1 cellular context compared by ENCODE assay signal in genomic region chr2:8303322-8303832, GRCh38.
A peak's percentile ranks its signal among the peaks of the same experiment; 100 is the strongest.
TF ChIP-seq lines count a peak whose summit lies in the region.

No MANE protein-coding gene starts in this region.

TF ChIP-seq in GM12878, 131 proteins besides CTCF, POLR2A, EP300 and RAD21 (continued from another document and continues in another):
- peak; percentile 91; the same call in 1 of the 2 replicates for TF ChIP-seq ZBED1 (IDR thresholded peaks at IDR 0.05; ENCODE audit: borderline replicate concordance)
- no peak for TF ChIP-seq EZH2 (IDR thresholded peaks at IDR 0.05; ENCODE audit: borderline replicate concordance, control insufficient read depth, low read depth, low read length)
- peak; percentile 99 for TF ChIP-seq EED (IDR thresholded peaks at IDR 0.05; ENCODE audit: low read depth)
- TF ChIP-seq GABPA (IDR thresholded peaks at IDR 0.05; ENCODE audit: low read depth): peak; percentile 67; the same call in 1 of the 2 replicates
- TF ChIP-seq RFX5 (IDR thresholded peaks at IDR 0.05; ENCODE audit: low read depth, low read length): no peak
- TF ChIP-seq ZNF687 (IDR thresholded peaks at IDR 0.05): peak; percentile 99
- peak in 1 of 2 experiments; percentile 37; a peak in 1 of 3 replicates for TF ChIP-seq EGR1 (IDR thresholded peaks at IDR 0.05; ENCODE audit: borderline replicate concordance in 1 of 2, low read depth in 2 of 2, low read length in 2 of 2)
- TF ChIP-seq BACH1 (IDR thresholded peaks at IDR 0.05; ENCODE audit: borderline replicate concordance): peak; percentile 94
- no peak for TF ChIP-seq ZZZ3 (IDR thresholded peaks at IDR 0.05; ENCODE audit: control insufficient read depth, insufficient read length, low read depth)
- TF ChIP-seq PAX8 (IDR thresholded peaks at IDR 0.05): no peak
- peak; percentile 45 for TF ChIP-seq NKRF (conservative IDR thresholded peaks at IDR 0.05)
- peak; percentile 98 for TF ChIP-seq BCL11A (IDR thresholded peaks at IDR 0.05; ENCODE audit: low read depth, low read length)
- no peak for TF ChIP-seq CHD2 (IDR thresholded peaks at IDR 0.05; ENCODE audit: borderline replicate concordance, low read depth, low read length)
- TF ChIP-seq TCF3 (IDR thresholded peaks at IDR 0.05; ENCODE audit: borderline replicate concordance, insufficient read depth, low read depth, low read length): peak; percentile 89; the same call in 1 of the 2 replicates
- peak; percentile 97 for TF ChIP-seq MTA2 (IDR thresholded peaks at IDR 0.05; ENCODE audit: low read depth)
- peak; percentile 23 for TF ChIP-seq MYC (IDR thresholded peaks at IDR 0.05; ENCODE audit: insufficient read depth, insufficient read length, insufficient replicate concordance, low read length, severe bottlenecking)
- TF ChIP-seq TARDBP (IDR thresholded peaks at IDR 0.05; ENCODE audit: borderline replicate concordance): peak; percentile 86; the same call in 1 of the 2 replicates
- no peak for TF ChIP-seq POLR2AphosphoS5 (IDR thresholded peaks at IDR 0.05; ENCODE audit: low read length)
- TF ChIP-seq ZNF592 (IDR thresholded peaks at IDR 0.05): peak; percentile 69; the same call in 1 of the 2 replicates
- TF ChIP-seq FOXM1 (IDR thresholded peaks at IDR 0.05; ENCODE audit: low read depth, low read length): peak; percentile 98
- peak; percentile 99 for TF ChIP-seq PAX5 (IDR thresholded peaks at IDR 0.05; ENCODE audit: borderline replicate concordance, low read depth, low read length)
- no peak for TF ChIP-seq KDM1A (IDR thresholded peaks at IDR 0.05; ENCODE audit: borderline replicate concordance)
- TF ChIP-seq ZNF207 (IDR thresholded peaks at IDR 0.05; ENCODE audit: borderline replicate concordance): peak; percentile 70; the same call in 1 of the 2 replicates
- TF ChIP-seq PRDM15 (CRISPR knock-in tag; IDR thresholded peaks at IDR 0.05): no peak
- TF ChIP-seq RBBP5 (conservative IDR thresholded peaks at IDR 0.05): no peak
- TF ChIP-seq SMAD5 (IDR thresholded peaks at IDR 0.05; ENCODE audit: low read depth): no peak
- TF ChIP-seq BCLAF1 (IDR thresholded peaks at IDR 0.05): no peak
- TF ChIP-seq POU2F2 (IDR thresholded peaks at IDR 0.05; ENCODE audit: borderline replicate concordance, low read depth, low read length): peak; percentile 87
- TF ChIP-seq BHLHE40 (IDR thresholded peaks at IDR 0.05; ENCODE audit: borderline replicate concordance in 1 of 2, low read depth in 2 of 2, low read length in 1 of 2): peak; percentile 78 to 87
- TF ChIP-seq CBX5 (IDR thresholded peaks at IDR 0.05; ENCODE audit: low read depth): peak; percentile 73; the same call in 1 of the 2 replicates
- no peak for TF ChIP-seq IRF3 (IDR thresholded peaks at IDR 0.05)
- TF ChIP-seq GATAD2B (conservative IDR thresholded peaks at IDR 0.05; ENCODE audit: low read depth): peak; percentile 98
- TF ChIP-seq RUNX3 (IDR thresholded peaks at IDR 0.05; ENCODE audit: low read length): peak; percentile 99
- peak; percentile 98 for TF ChIP-seq CBFB (IDR thresholded peaks at IDR 0.05; ENCODE audit: low read depth)
- peak; percentile 76 for TF ChIP-seq ZNF24 (IDR thresholded peaks at IDR 0.05)
- peak; percentile 99 for TF ChIP-seq NFIC (IDR thresholded peaks at IDR 0.05; ENCODE audit: low read depth, low read length)
- TF ChIP-seq SIN3A (IDR thresholded peaks at IDR 0.05; ENCODE audit: low read depth, low read length): no peak
